In genomic region chr2:23312996-23313606, GRCh38 we compare ENCODE assay signal across 8 cellular contexts.
DNase-seq lines count a peak whose midpoint lies in the region; ATAC-seq lines count a peak whose summit lies in the region.

No MANE protein-coding gene starts in this region.

- H3K4me3 ChIP-seq in neuronal stem cell (ENCODE audit: low read length in 2 of 2) (no peak overlapping the region), aorta (ENCODE audit: low read length in 2 of 2) (no peak overlapping the region)

- H3K36me3 Mint-ChIP-seq in activated naive CD8-positive, alpha-beta T cell treated with anti-CD3 and anti-CD28 coated beads for 36 hours: no peaks in the 10 kb centered on the region

- no peak overlapping the region for H2AFZ ChIP-seq in neuronal stem cell (ENCODE audit: low read length)

- H3K79me1 ChIP-seq in neuronal stem cell (ENCODE audit: low read depth, low read length): no peaks in the 10 kb centered on the region

- WGBS in neuronal stem cell (ENCODE audit: extremely low coverage in 2 of 2, insufficient read length in 2 of 2, insufficient replicate concordance in 1 of 2), 2 donors: no CpG with 5 or more reads among the region's 10 CpGs
- WGBS in aorta, 2 donors: 49 to 53% methylated on average over 10 of the region's 10 CpGs

- intact Hi-C loops in aorta (cut with DNase I): no loop called here

- no peak overlapping the region for H3K4me2 ChIP-seq in neuronal stem cell (ENCODE audit: insufficient read depth, low read length, poor library complexity, severe bottlenecking)

- H3K4me1 ChIP-seq in neuronal stem cell (ENCODE audit: control insufficient read depth in 2 of 2, insufficient read depth in 1 of 2, low read depth in 1 of 2, low read length in 2 of 2) (no peaks in the 10 kb centered on the region), aorta (ENCODE audit: control insufficient read depth in 1 of 2, insufficient read depth in 2 of 2, low read length in 2 of 2) (no peaks in the 10 kb centered on the region)

- no peak overlapping the region for H4K8ac ChIP-seq in neuronal stem cell (ENCODE audit: low read depth, low read length)

- H3K27me3 ChIP-seq in neuronal stem cell (ENCODE audit: control insufficient read depth in 3 of 3, insufficient read depth in 3 of 3, low read depth in 1 of 3, low read length in 3 of 3): peaks cover 0 to 33% (median 0%) of the 10 kb centered on the region in 3 experiments
- no peaks in the 10 kb centered on the region for H3K27me3 ChIP-seq in aorta (ENCODE audit: control insufficient read depth in 1 of 2, insufficient read depth in 2 of 2, low read length in 1 of 2)

- DNase-seq in Daoy (ENCODE audit: low read depth): peak; percentile 64
- peak; percentile 41 for DNase-seq in HT-29 (ENCODE audit: low spot score)
- peak; percentile 39 for DNase-seq in activated naive CD8-positive, alpha-beta T cell treated with anti-CD3 and anti-CD28 coated beads for 36 hours
- DNase-seq in neuronal stem cell (ENCODE audit: low spot score): peak; percentile 30
- DNase-seq in ureter (ENCODE audit: low spot score): no peak
- DNase-seq in aorta: no peak
- DNase-seq in mesenteric fat pad (ENCODE audit: low spot score): no peak

- H3K4me3 Mint-ChIP-seq in activated naive CD8-positive, alpha-beta T cell treated with anti-CD3 and anti-CD28 coated beads for 36 hours: no peak overlapping the region

- peak; percentile 84 for ATAC-seq in GM19452 (IDR thresholded peaks at IDR 0.05; ENCODE audit: unreplicated experiment)
- ATAC-seq in aorta (ENCODE audit: low FRiP score): no peak

- no peak overlapping the region for H3K9ac ChIP-seq in neuronal stem cell (ENCODE audit: low read depth, low read length, poor library complexity)

- H3K9me3 Mint-ChIP-seq in activated naive CD8-positive, alpha-beta T cell treated with anti-CD3 and anti-CD28 coated beads for 36 hours: no peaks in the 10 kb centered on the region

- H3K4ac ChIP-seq in neuronal stem cell (ENCODE audit: low read length): no peak overlapping the region

- H2BK12ac ChIP-seq in neuronal stem cell (ENCODE audit: low read length): no peak overlapping the region

- no peak overlapping the region for H4K91ac ChIP-seq in neuronal stem cell (ENCODE audit: low read depth, low read length, poor library complexity)

- no peaks in the 10 kb centered on the region for H3K4me1 Mint-ChIP-seq in activated naive CD8-positive, alpha-beta T cell treated with anti-CD3 and anti-CD28 coated beads for 36 hours

- H2BK15ac ChIP-seq in neuronal stem cell (ENCODE audit: low read length): no peak overlapping the region

- no peak overlapping the region for H3K27ac ChIP-seq in neuronal stem cell (replicated peaks; ENCODE audit: low read length)
- no peak overlapping the region for H3K27ac ChIP-seq in aorta (ENCODE audit: low read depth in 1 of 2, low read length in 2 of 2)

- no peak overlapping the region for H3K27ac Mint-ChIP-seq in activated naive CD8-positive, alpha-beta T cell treated with anti-CD3 and anti-CD28 coated beads for 36 hours

- no peak overlapping the region for H3K18ac ChIP-seq in neuronal stem cell (ENCODE audit: low read length)

- no peaks in the 10 kb centered on the region for H3K9me3 ChIP-seq in neuronal stem cell (replicated peaks in 1 of 2; ENCODE audit: control insufficient read depth in 2 of 2, insufficient read depth in 1 of 2, low read depth in 1 of 2, low read length in 2 of 2)
- no peaks in the 10 kb centered on the region for H3K9me3 ChIP-seq in aorta (ENCODE audit: control insufficient read depth, low read length)

- peaks cover 5% of the 10 kb centered on the region for H3K27me3 Mint-ChIP-seq in activated naive CD8-positive, alpha-beta T cell treated with anti-CD3 and anti-CD28 coated beads for 36 hours

- H3K14ac ChIP-seq in neuronal stem cell (ENCODE audit: low read length): no peak overlapping the region

- H2BK120ac ChIP-seq in neuronal stem cell (ENCODE audit: low read depth, low read length): no peak overlapping the region

- H2AK5ac ChIP-seq in neuronal stem cell (ENCODE audit: low read depth, low read length): no peak overlapping the region

- H3K36me3 ChIP-seq in neuronal stem cell (replicated peaks in 1 of 2; ENCODE audit: control insufficient read depth in 2 of 2, insufficient read depth in 2 of 2, low read length in 2 of 2) (no peaks in the 10 kb centered on the region), aorta (ENCODE audit: control insufficient read depth in 1 of 2, insufficient read depth in 2 of 2, low read length in 1 of 2) (no peaks in the 10 kb centered on the region)

- H2BK5ac ChIP-seq in neuronal stem cell (ENCODE audit: low read length): no peak overlapping the region

- H3K23ac ChIP-seq in neuronal stem cell (ENCODE audit: low read depth, low read length, poor library complexity): no peak overlapping the region

Comparison
In these comparisons a context has a peak if more than half of its experiments do, and no peak if none do; other contexts are left out.
1. DNase-seq: peak in Daoy (single experiment), HT-29 (single experiment), activated naive CD8-positive, alpha-beta T cell treated with anti-CD3 and anti-CD28 coated beads for 36 hours (single experiment) and neuronal stem cell (single experiment); none in ureter (single experiment), aorta (0 of 2) and mesenteric fat pad (single experiment).